18 cellular contexts compared by ENCODE assay signal in the genomic region with DNA sequence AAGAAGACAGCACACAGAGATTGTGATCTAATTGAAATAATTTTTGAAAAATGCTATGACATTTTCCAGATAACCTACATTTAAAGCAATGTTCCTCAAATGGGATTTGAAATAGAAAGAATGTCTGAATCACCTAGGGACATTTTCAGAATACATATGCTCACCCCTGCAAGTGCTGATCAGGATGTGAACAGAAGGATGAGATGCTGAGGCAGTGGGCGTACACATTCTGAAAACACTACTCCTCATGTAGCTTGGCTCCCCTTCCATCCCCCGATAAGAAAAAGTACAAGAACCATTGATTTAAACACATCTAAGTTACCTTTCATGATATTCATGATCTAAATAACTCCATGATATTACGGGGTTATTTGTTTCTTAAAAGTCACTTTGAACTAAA. TPM values are rescaled to one million over a fixed set of nuclear protein-coding genes. Genes with fewer than 3 reads are reported as not detected.
DNase-seq lines count a peak whose midpoint lies in the region; ATAC-seq and TF ChIP-seq lines count a peak whose summit lies in the region.
"Had no signal": no experiment of that assay in that cellular context is flagged by ENCODE, and none has a peak within 500 bp of the region (broad histone marks: within the 10 kb centered on the region; RNA-seq: fewer than 3 reads in every experiment).

No MANE protein-coding gene starts in this region.

- no peak overlapping the region for H3K14ac ChIP-seq in IMR-90 (replicated peaks; ENCODE audit: low read depth, low read length)

- H2BK15ac ChIP-seq in IMR-90 (ENCODE audit: low read depth, low read length) = no peak overlapping the region

- H3K36me3 ChIP-seq in IMR-90 (ENCODE audit: control insufficient read depth, insufficient read depth, low read length) = peaks cover 28% of the 10 kb centered on the region

- H3K4me3 Mint-ChIP-seq in activated CD8-positive, alpha-beta T cell treated with anti-CD3 and anti-CD28 coated beads for 36 hours = no peak overlapping the region
- no peak overlapping the region for H3K4me3 Mint-ChIP-seq in activated CD8-positive, alpha-beta T cell treated with anti-CD3 and anti-CD28 coated beads, Interleukin-2, amount 10 ng/mL, durations not matched to agents 7 days and 5 days
- H3K4me3 Mint-ChIP-seq in chondrocyte (ENCODE audit: unreplicated experiment) = no peak overlapping the region
- H3K4me3 Mint-ChIP-seq: B cell; CD8-positive, alpha-beta T cell; GM23338 had no signal

- no peak overlapping the region for H3K56ac ChIP-seq in IMR-90 (ENCODE audit: extremely low read depth, insufficient read depth, low read length)

- no peak overlapping the region for H3K27ac ChIP-seq in IMR-90 (ENCODE audit: insufficient read depth, low read length)
- H3K27ac ChIP-seq: HL-60 had no signal

- no peaks in the 10 kb centered on the region for H3K27me3 Mint-ChIP-seq in activated CD8-positive, alpha-beta T cell treated with anti-CD3 and anti-CD28 coated beads for 36 hours
- no peaks in the 10 kb centered on the region for H3K27me3 Mint-ChIP-seq in activated CD8-positive, alpha-beta T cell treated with anti-CD3 and anti-CD28 coated beads, Interleukin-2, amount 10 ng/mL, durations not matched to agents 7 days and 5 days (ENCODE audit: low read depth)
- H3K27me3 Mint-ChIP-seq in chondrocyte (ENCODE audit: low read depth) = no peaks in the 10 kb centered on the region
- H3K27me3 Mint-ChIP-seq: B cell had no signal

- H4K20me1 ChIP-seq in IMR-90 (ENCODE audit: insufficient read depth, low read length) = no peaks in the 10 kb centered on the region
- H4K20me1 ChIP-seq: BLaER1 treated with 17β-estradiol and CSF1 and Interleukin-3, amounts not matched to agents 10 nM and 100 nM had no signal

- no peak overlapping the region for H3K18ac ChIP-seq in IMR-90 (ENCODE audit: low read depth, low read length)

- CTCF ChIA-PET in activated CD8-positive, alpha-beta T cell treated with anti-CD3 and anti-CD28 coated beads for 36 hours (lab: Charles Lee) = interaction anchor here (1.6 to 1.9 kb wide), 2 partner anchors 21 to 29 kb away, joined by 5 to 6 read pairs; a partner anchor contains a TSS
- CTCF ChIA-PET in activated CD8-positive, alpha-beta T cell treated with anti-CD3 and anti-CD28 coated beads, Interleukin-2, amount 10 ng/mL, durations not matched to agents 7 days and 5 days (lab: Charles Lee) = interaction anchor here (0.5 to 6.5 kb wide), 4 partner anchors 21 to 181 kb away, joined by 3 to 46 read pairs (median 3); a partner anchor contains a TSS
- CTCF ChIA-PET in IMR-90 (lab: Yijun Ruan, JAX) = no interaction called here

- no peak overlapping the region for H2BK5ac ChIP-seq in IMR-90 (ENCODE audit: low read depth, low read length, poor library complexity, severe bottlenecking)

- no CpG with 5 or more reads among the region's 3 CpGs for WGBS in IMR-90 (ENCODE audit: extremely low coverage in 2 of 2, insufficient read length in 1 of 2), 2 experiments

- H3K9ac ChIP-seq in IMR-90 (ENCODE audit: low read depth, low read length) = no peak overlapping the region
- H3K9ac ChIP-seq: BLaER1 treated with 17β-estradiol and CSF1 and Interleukin-3, amounts not matched to agents 10 nM and 100 nM had no signal

- in situ Hi-C loops in IMR-90 (cut with MboI; ENCODE audit: low sequenced_read_pairs) = no loop called here

- peaks cover 28% of the 10 kb centered on the region for H3K4me1 Mint-ChIP-seq in activated CD8-positive, alpha-beta T cell treated with anti-CD3 and anti-CD28 coated beads for 36 hours (ENCODE audit: low read depth)
- peaks cover 38% of the 10 kb centered on the region for H3K4me1 Mint-ChIP-seq in activated CD8-positive, alpha-beta T cell treated with anti-CD3 and anti-CD28 coated beads, Interleukin-2, amount 10 ng/mL, durations not matched to agents 7 days and 5 days (ENCODE audit: low read depth)
- H3K4me1 Mint-ChIP-seq in chondrocyte (ENCODE audit: low read depth) = peaks cover 60% of the 10 kb centered on the region
- H3K4me1 Mint-ChIP-seq: GM23338 had no signal

- H3K9me3 ChIP-seq in IMR-90 (ENCODE audit: control insufficient read depth, insufficient read depth, low read length) = no peaks in the 10 kb centered on the region

- intact Hi-C loops in activated CD8-positive, alpha-beta T cell treated with anti-CD3 and anti-CD28 coated beads for 36 hours (cut with micrococcal nuclease) = no loop called here
- intact Hi-C loops in IMR-90 (cut with micrococcal nuclease) = no loop called here

- H3K4me2 ChIP-seq in IMR-90 (ENCODE audit: low read depth, low read length) = no peak overlapping the region
- H3K4me2 ChIP-seq: GM23338 had no signal

- TF ChIP-seq RAD21 in IMR-90 (IDR thresholded peaks at IDR 0.05; ENCODE audit: low read length) = no peak

- H3K23ac ChIP-seq in IMR-90 (ENCODE audit: low read depth, low read length) = no peak overlapping the region

- POLR2A ChIA-PET in activated CD8-positive, alpha-beta T cell treated with anti-CD3 and anti-CD28 coated beads for 36 hours (lab: Charles Lee) = no interaction called here
- POLR2A ChIA-PET in activated CD8-positive, alpha-beta T cell treated with anti-CD3 and anti-CD28 coated beads, Interleukin-2, amount 10 ng/mL, durations not matched to agents 7 days and 5 days (lab: Charles Lee) = no interaction called here
- POLR2A ChIA-PET in IMR-90 (lab: Charles Lee; ENCODE audit: unreplicated experiment) = no interaction called here

- no peak overlapping the region for H2BK120ac ChIP-seq in IMR-90 (ENCODE audit: low read depth, low read length)

- no peak overlapping the region for H4K5ac ChIP-seq in IMR-90 (ENCODE audit: low read depth, low read length)

- H3K4ac ChIP-seq in IMR-90 (ENCODE audit: low read depth, low read length) = no peak overlapping the region

- peaks cover 61% of the 10 kb centered on the region for H3K36me3 Mint-ChIP-seq in activated CD8-positive, alpha-beta T cell treated with anti-CD3 and anti-CD28 coated beads for 36 hours (ENCODE audit: low read depth)
- peaks cover 69% of the 10 kb centered on the region for H3K36me3 Mint-ChIP-seq in activated CD8-positive, alpha-beta T cell treated with anti-CD3 and anti-CD28 coated beads, Interleukin-2, amount 10 ng/mL, durations not matched to agents 7 days and 5 days (ENCODE audit: low read depth)
- peaks cover 48% of the 10 kb centered on the region for H3K36me3 Mint-ChIP-seq in chondrocyte (ENCODE audit: low read depth)

- H2AFZ ChIP-seq in IMR-90 (replicated peaks; ENCODE audit: low read length, poor library complexity) = no peak overlapping the region
- H2AFZ ChIP-seq: GM23338 had no signal

- H3K27ac Mint-ChIP-seq in activated CD8-positive, alpha-beta T cell treated with anti-CD3 and anti-CD28 coated beads for 36 hours = peak overlapping the region; percentile 52
- no peak overlapping the region for H3K27ac Mint-ChIP-seq in activated CD8-positive, alpha-beta T cell treated with anti-CD3 and anti-CD28 coated beads, Interleukin-2, amount 10 ng/mL, durations not matched to agents 7 days and 5 days
- H3K27ac Mint-ChIP-seq in chondrocyte (ENCODE audit: unreplicated experiment) = peak overlapping the region; percentile 49
- H3K27ac Mint-ChIP-seq: B cell; CD8-positive, alpha-beta T cell; GM23338 had no signal

- H3K4me1 ChIP-seq in IMR-90 (ENCODE audit: control insufficient read depth, insufficient read depth, low read length) = peaks cover 5% of the 10 kb centered on the region; the same call in 1 of the 2 replicates

- H2AK9ac ChIP-seq in IMR-90 (replicated peaks; ENCODE audit: low read depth, low read length, poor library complexity) = no peak overlapping the region

- no peak for DNase-seq in activated CD8-positive, alpha-beta T cell treated with anti-CD3 and anti-CD28 coated beads for 36 hours
- no peak for DNase-seq in activated CD8-positive, alpha-beta T cell treated with anti-CD3 and anti-CD28 coated beads, Interleukin-2, amount 10 ng/mL, durations not matched to agents 7 days and 5 days
- DNase-seq in Ammon's horn (ENCODE audit: low spot score) = peak; percentile 24
- peak; percentile 55 for DNase-seq in IMR-90
- no peak for DNase-seq in chondrocyte (ENCODE audit: low spot score)
- no peak for DNase-seq in NCI-H1105 treated with DMSO at 0.1 percent for 48 hours (lab: John Stamatoyannopoulos, UW)
- DNase-seq: CD8-positive, alpha-beta T cell; DMS 273 treated with DMSO at 0.1 percent for 48 hours; DMS53; DND-41; HCEC 1CT had no signal

- TF ChIP-seq CTCF in activated CD8-positive, alpha-beta T cell treated with anti-CD3 and anti-CD28 coated beads for 36 hours (IDR thresholded peaks at IDR 0.05) = no peak
- TF ChIP-seq CTCF in IMR-90 (conservative IDR thresholded peaks at IDR 0.05; ENCODE audit: low read depth, low read length) (no peak), chondrocyte (IDR thresholded peaks at IDR 0.05) (no peak)

- no peak overlapping the region for H2BK20ac ChIP-seq in IMR-90 (ENCODE audit: low read depth, low read length)

- H4K91ac ChIP-seq in IMR-90 (ENCODE audit: insufficient read depth, low read depth, low read length) = no peak overlapping the region

- no peak for ATAC-seq in activated CD8-positive, alpha-beta T cell treated with anti-CD3 and anti-CD28 coated beads for 36 hours
- ATAC-seq in activated CD8-positive, alpha-beta T cell treated with anti-CD3 and anti-CD28 coated beads, Interleukin-2, amount 10 ng/mL, durations not matched to agents 7 days and 5 days = no peak
- ATAC-seq in IMR-90 (ENCODE audit: low read depth) = no peak
- no peak for ATAC-seq in GM21825 (IDR thresholded peaks at IDR 0.05; ENCODE audit: unreplicated experiment)
- ATAC-seq in HG03139 (IDR thresholded peaks at IDR 0.05; ENCODE audit: unreplicated experiment) = no peak
- ATAC-seq: CD8-positive, alpha-beta T cell; GM23338; K562 had no signal

- peaks cover 4% of the 10 kb centered on the region for H3K9me3 Mint-ChIP-seq in activated CD8-positive, alpha-beta T cell treated with anti-CD3 and anti-CD28 coated beads for 36 hours
- no peaks in the 10 kb centered on the region for H3K9me3 Mint-ChIP-seq in activated CD8-positive, alpha-beta T cell treated with anti-CD3 and anti-CD28 coated beads, Interleukin-2, amount 10 ng/mL, durations not matched to agents 7 days and 5 days (ENCODE audit: insufficient read depth)
- no peaks in the 10 kb centered on the region for H3K9me3 Mint-ChIP-seq in chondrocyte (ENCODE audit: low read depth)
- H3K9me3 Mint-ChIP-seq: CD8-positive, alpha-beta T cell; GM23338 had no signal

- dilution Hi-C loops in IMR-90 (cut with HindIII; ENCODE audit: low sequenced_read_pairs, unreplicated experiment) = no loop called here

- no peaks in the 10 kb centered on the region for H3K27me3 ChIP-seq in IMR-90 (ENCODE audit: control insufficient read depth, insufficient read depth, low read length)
- H3K27me3 ChIP-seq: BLaER1 treated with 17β-estradiol and CSF1 and Interleukin-3, amounts not matched to agents 10 nM and 100 nM had no signal

- TF ChIP-seq POLR2A in IMR-90 (IDR thresholded peaks at IDR 0.05; ENCODE audit: low read depth, low read length) = no peak

- no peaks in the 10 kb centered on the region for H3K79me1 ChIP-seq in IMR-90 (ENCODE audit: low read depth in 1 of 2, low read length in 2 of 2)

- H3K9me1 ChIP-seq in IMR-90 (ENCODE audit: insufficient read depth, low read length) = peaks cover 21% of the 10 kb centered on the region

- BruUV-seq in IMR-90 (replicated peaks; lab: Mats Ljungman, UMichigan) = no TSS peak

- no peak overlapping the region for H4K8ac ChIP-seq in IMR-90 (ENCODE audit: low read depth in 2 of 2, low read length in 2 of 2)

- H3K4me3 ChIP-seq in IMR-90 (ENCODE audit: insufficient read depth, low read depth, low read length) = no peak overlapping the region
- H3K4me3 ChIP-seq: BLaER1 treated with 17β-estradiol and CSF1 and Interleukin-3, amounts not matched to agents 10 nM and 100 nM; GM23338; K562 had no signal

- no peak overlapping the region for H2AK5ac ChIP-seq in IMR-90 (ENCODE audit: low read depth, low read length)

RNA-seq across cellular contexts. Expression of a gene that starts 29.9 kb away (rescaled TPM):
- 1 to 10 TPM; 8.5 to 8.6 TPM for total RNA-seq in activated CD8-positive, alpha-beta T cell treated with anti-CD3 and anti-CD28 coated beads for 36 hours
- 1 to 10 TPM; 8.0 to 9.1 TPM for total RNA-seq in activated CD8-positive, alpha-beta T cell treated with anti-CD3 and anti-CD28 coated beads, Interleukin-2, amount 10 ng/mL, durations not matched to agents 7 days and 5 days
- total RNA-seq in IMR-90 (2012; rRNA removed) = 6.5 and 9.4 TPM in 2 replicates
- 2.3 and 3.4 TPM in 2 replicates for polyA plus RNA-seq in IMR-90 (2012; rRNA removed)
- 2.0 and 2.6 TPM in 2 replicates for polyA plus RNA-seq in IMR-90 (2012; cell fraction: cytosol; rRNA removed)
- polyA plus RNA-seq in IMR-90 (2012; cell fraction: nucleus; rRNA removed; ENCODE audit: low replicate concordance) = 0.77 and 1.2 TPM in 2 replicates
- 15.7 to 19.7 TPM (median 19.3 TPM) in 3 replicates for total RNA-seq in chondrocyte

RNA-seq across cellular contexts. Expression of a gene that starts 59.6 kb away (rescaled TPM):
- 10 to 100 TPM; 41.5 to 49.1 TPM for total RNA-seq in activated CD8-positive, alpha-beta T cell treated with anti-CD3 and anti-CD28 coated beads for 36 hours
- 10 to 100 TPM; 17.1 to 18.1 TPM for total RNA-seq in activated CD8-positive, alpha-beta T cell treated with anti-CD3 and anti-CD28 coated beads, Interleukin-2, amount 10 ng/mL, durations not matched to agents 7 days and 5 days
- total RNA-seq in IMR-90 (2012; rRNA removed) (19.0 and 29.7 TPM in 2 replicates), chondrocyte (12.0 to 21.0 TPM (median 15.4 TPM) in 3 replicates)
- 10.9 and 14.3 TPM in 2 replicates for polyA plus RNA-seq in IMR-90 (2012; rRNA removed)
- polyA plus RNA-seq in IMR-90 (2012; cell fraction: cytosol; rRNA removed) = 2.1 and 3.4 TPM in 2 replicates
- 3.1 and 42.8 TPM in 2 replicates for polyA plus RNA-seq in IMR-90 (2012; cell fraction: nucleus; rRNA removed; ENCODE audit: low replicate concordance)

Comparison
In these comparisons a context has a peak if more than half of its experiments do, and no peak if none do; other contexts are left out.
1. DNase-seq: peak in Ammon's horn (single experiment) and IMR-90 (single experiment); none in activated CD8-positive, alpha-beta T cell treated with anti-CD3 and anti-CD28 coated beads for 36 hours (single experiment), activated CD8-positive, alpha-beta T cell treated with anti-CD3 and anti-CD28 coated beads, Interleukin-2, amount 10 ng/mL, durations not matched to agents 7 days and 5 days (single experiment), chondrocyte (single experiment) and NCI-H1105 treated with DMSO at 0.1 percent for 48 hours (single experiment).